In the genomic region with DNA sequence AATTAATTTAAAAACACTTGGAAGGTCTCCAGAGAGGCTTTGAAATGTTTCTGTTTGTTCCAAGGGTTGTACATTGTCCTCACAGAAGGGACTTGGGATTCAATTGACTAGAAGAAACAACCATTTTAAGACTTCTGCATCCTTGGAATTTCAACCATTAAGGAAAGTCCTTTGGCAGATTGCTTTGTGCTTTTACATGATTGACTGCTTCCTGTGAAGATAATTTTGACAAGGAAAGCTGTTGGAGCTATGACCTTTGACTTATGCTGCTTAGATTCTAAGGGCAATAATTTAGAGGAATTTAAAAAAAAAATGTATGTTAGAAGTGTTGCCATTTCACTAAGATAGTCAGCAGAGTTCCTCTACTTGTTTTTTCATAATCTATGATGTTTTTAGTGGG, we compare ENCODE assay signal across 23 cellular contexts.
DNase-seq lines count a peak whose midpoint lies in the region; ATAC-seq and TF ChIP-seq lines count a peak whose summit lies in the region.
"Had no signal": no experiment of that assay in that cellular context is flagged by ENCODE, and none has a peak within 500 bp of the region (broad histone marks: within the 10 kb centered on the region; RNA-seq: fewer than 3 reads in every experiment).

No MANE protein-coding gene starts in this region.

- no peaks in the 10 kb centered on the region for H3K27me3 Mint-ChIP-seq in CD8-positive, alpha-beta memory T cell
- H3K27me3 Mint-ChIP-seq: activated CD4-positive, alpha-beta memory T cell treated with anti-CD3 and anti-CD28 coated beads for 36 hours; brain; stimulated activated naive CD8-positive, alpha-beta T cell treated with anti-CD3 and anti-CD28 coated beads, Interleukin-15, amount 100 ng/mL, for 72 hours had no signal

- CTCF ChIA-PET in CD8-positive, alpha-beta memory T cell (lab: Charles Lee): interaction anchor here (0.7 kb wide), 1 partner anchor 13 kb away, joined by 3 read pairs; no protein-coding TSS in a partner anchor
- CTCF ChIA-PET in Panc1 (lab: Charles Lee): no interaction called here

- H3K9me3 ChIP-seq in CD8-positive, alpha-beta memory T cell (ENCODE audit: low read length): no peaks in the 10 kb centered on the region
- H3K9me3 ChIP-seq in Panc1 (ENCODE audit: control insufficient read depth, insufficient read depth, low read depth, low read length) (no peaks in the 10 kb centered on the region), stomach (no peaks in the 10 kb centered on the region)

- POLR2A ChIA-PET in CD8-positive, alpha-beta memory T cell (lab: Charles Lee): interaction anchor here (0.7 kb wide), 1 partner anchor 321 kb away, joined by 3 read pairs; no protein-coding TSS in a partner anchor
- POLR2A ChIA-PET in Panc1 (lab: Charles Lee): no interaction called here

- no peaks in the 10 kb centered on the region for H3K9me3 Mint-ChIP-seq in CD8-positive, alpha-beta memory T cell
- H3K9me3 Mint-ChIP-seq: activated CD4-positive, alpha-beta memory T cell treated with anti-CD3 and anti-CD28 coated beads for 36 hours; brain; stimulated activated naive CD8-positive, alpha-beta T cell treated with anti-CD3 and anti-CD28 coated beads, Interleukin-15, amount 100 ng/mL, for 72 hours had no signal

- peak overlapping the region in 4 of 7 donors; percentile 53 to 73 (median 64) for H3K4me3 Mint-ChIP-seq in CD8-positive, alpha-beta memory T cell
- H3K4me3 Mint-ChIP-seq: activated CD4-positive, alpha-beta memory T cell treated with anti-CD3 and anti-CD28 coated beads for 36 hours; brain had no signal

- no peak overlapping the region for H3K27ac ChIP-seq in CD8-positive, alpha-beta memory T cell (ENCODE audit: low read depth, low read length)
- H3K27ac ChIP-seq in Panc1 (ENCODE audit: low read length) (peak overlapping the region; percentile 9; the same call in 1 of the 2 replicates), stomach (no peak overlapping the region)

- no peak overlapping the region for H3K4me3 ChIP-seq in CD8-positive, alpha-beta memory T cell (ENCODE audit: low read length)
- H3K4me3 ChIP-seq in Panc1 (ENCODE audit: low read depth in 2 of 2, low read length in 2 of 2): no peak overlapping the region
- H3K4me3 ChIP-seq in fibroblast of villous mesenchyme (ENCODE audit: low read depth, low read length): no peak overlapping the region
- H3K4me3 ChIP-seq in stomach: no peak overlapping the region

- peaks cover 53 to 62% (median 54%) of the 10 kb centered on the region in 3 donors for H3K4me1 Mint-ChIP-seq in CD8-positive, alpha-beta memory T cell

- DNase-seq in CD8-positive, alpha-beta memory T cell: no peak
- DNase-seq in Panc1 (ENCODE audit: low read depth, low spot score): no peak
- DNase-seq in fibroblast of villous mesenchyme (ENCODE audit: low read depth): peak; percentile 35
- peak; percentile 26 for DNase-seq in pulmonary artery endothelial cell (ENCODE audit: low read depth, low spot score)
- DNase-seq in stomach: no peak
- DNase-seq in NCI-H2171 (lab: John Stamatoyannopoulos, UW): no peak
- DNase-seq: activated CD4-positive, alpha-beta memory T cell treated with anti-CD3 and anti-CD28 coated beads for 36 hours; activated CD4-positive, alpha-beta T cell treated with anti-CD3 and anti-CD28 coated beads for 1 hour; activated CD8-positive, alpha-beta memory T cell treated with anti-CD3 and anti-CD28 coated beads, Interleukin-2, amount 50 U/mL, for 4 hours; activated naive CD4-positive, alpha-beta T cell; C1 segment of cervical spinal cord; cerebellar nuclear complex; DND-41; hippocampal formation; NCI-H1417 treated with DMSO at 0.1 percent for 48 hours; NCI-H2029 treated with DMSO at 0.1 percent for 48 hours; NCI-H748 treated with DMSO at 0.1 percent for 48 hours; posterior cingulate gyrus; right cardiac atrium; SIG-M5; stimulated activated naive CD8-positive, alpha-beta T cell treated with anti-CD3 and anti-CD28 coated beads, Interleukin-15, amount 100 ng/mL, for 72 hours had no signal

- ATAC-seq in Panc1: no peak
- ATAC-seq in GM21737 (IDR thresholded peaks at IDR 0.05; ENCODE audit: unreplicated experiment): no peak
- ATAC-seq: right cardiac atrium; stimulated activated naive CD8-positive, alpha-beta T cell treated with anti-CD3 and anti-CD28 coated beads, Interleukin-15, amount 100 ng/mL, for 72 hours had no signal

- in situ Hi-C loops in Panc1 (cut with HindIII; ENCODE audit: low pct_unique_long_range_greater_than_20kb, low sequenced_read_pairs): no loop called here

- no peak for TF ChIP-seq CTCF in Panc1 (IDR thresholded peaks at IDR 0.05)
- TF ChIP-seq CTCF in fibroblast of villous mesenchyme (IDR thresholded peaks at IDR 0.05; ENCODE audit: insufficient read depth, low read depth, low read length): no peak
- no peak for TF ChIP-seq CTCF in stomach (IDR thresholded peaks at IDR 0.05)

- BruUV-seq in Panc1 (replicated peaks; lab: Mats Ljungman, UMichigan): no TSS peak

- no peak for TF ChIP-seq EP300 in stomach (IDR thresholded peaks at IDR 0.05)

- H3K36me3 Mint-ChIP-seq in CD8-positive, alpha-beta memory T cell: no peaks in the 10 kb centered on the region
- H3K36me3 Mint-ChIP-seq: activated CD4-positive, alpha-beta memory T cell treated with anti-CD3 and anti-CD28 coated beads for 36 hours; brain had no signal

- H3K36me3 ChIP-seq in CD8-positive, alpha-beta memory T cell (ENCODE audit: insufficient read depth, low read length): no peaks in the 10 kb centered on the region
- H3K36me3 ChIP-seq in Panc1 (ENCODE audit: control insufficient read depth, insufficient read depth, low read length) (no peaks in the 10 kb centered on the region), stomach (no peaks in the 10 kb centered on the region)

- intact Hi-C loops in Panc1 (cut with micrococcal nuclease; ENCODE audit: unreplicated experiment) (no loop called here), stomach (cut with DNase I; ENCODE audit: low total_unique reads) (no loop called here)

- H3K4me1 ChIP-seq in CD8-positive, alpha-beta memory T cell (ENCODE audit: insufficient read depth, low read length): peaks cover 19% of the 10 kb centered on the region
- H3K4me1 ChIP-seq in Panc1 (ENCODE audit: control insufficient read depth, insufficient read depth, low read length) (no peaks in the 10 kb centered on the region), stomach (peaks cover 0 to 24% (median 11%) of the 10 kb centered on the region in 4 donors)

- TF ChIP-seq POLR2A in stomach (IDR thresholded peaks at IDR 0.05): no peak

- H3K27me3 ChIP-seq in CD8-positive, alpha-beta memory T cell (ENCODE audit: insufficient read depth, low read length, poor library complexity, severe bottlenecking): no peaks in the 10 kb centered on the region
- H3K27me3 ChIP-seq in Panc1 (ENCODE audit: control insufficient read depth, insufficient read depth, low read length): no peaks in the 10 kb centered on the region
- H3K27me3 ChIP-seq in stomach: no peaks in the 10 kb centered on the region

- H3K27ac Mint-ChIP-seq in CD8-positive, alpha-beta memory T cell: peak overlapping the region in 4 of 8 donors; percentile 44 to 92 (median 55)
- H3K27ac Mint-ChIP-seq: activated CD4-positive, alpha-beta memory T cell treated with anti-CD3 and anti-CD28 coated beads for 36 hours; brain had no signal

Comparison
In these comparisons a context has a peak if more than half of its experiments do, and no peak if none do; other contexts are left out.
1. DNase-seq: peak in fibroblast of villous mesenchyme (single experiment) and pulmonary artery endothelial cell (single experiment); none in CD8-positive, alpha-beta memory T cell (0 of 5), Panc1 (single experiment), stomach (single experiment) and NCI-H2171 (single experiment).